In genomic region chr11:111367411-111368284, GRCh38 we compare ENCODE assay signal across 1 cellular context.
TF ChIP-seq lines count a peak whose summit lies in the region.

No MANE protein-coding gene starts in this region.

TF ChIP-seq in GM12878, 131 proteins besides CTCF, POLR2A, EP300 and RAD21 (continued from another document and continues in another):
- TF ChIP-seq SKIL (IDR thresholded peaks at IDR 0.05; ENCODE audit: low read depth, poor library complexity, severe bottlenecking), result peak; percentile 48
- TF ChIP-seq NBN (IDR thresholded peaks at IDR 0.05), result no peak
- TF ChIP-seq CEBPB (IDR thresholded peaks at IDR 0.05; ENCODE audit: borderline replicate concordance in 1 of 2, low read depth in 2 of 2, low read length in 2 of 2), result peak in 1 of 2 experiments; percentile 79; a peak in 1 of 4 replicates
- TF ChIP-seq CREM (IDR thresholded peaks at IDR 0.05; ENCODE audit: low read depth), result peak; percentile 78
- no peak for TF ChIP-seq ZSCAN29 (IDR thresholded peaks at IDR 0.05)
- peak; percentile 51; the same call in 1 of the 2 replicates for TF ChIP-seq TCF7 (IDR thresholded peaks at IDR 0.05; ENCODE audit: borderline replicate concordance)
- peak in 1 of 2 experiments; percentile 29; a peak in 2 of 4 replicates for TF ChIP-seq ETV6 (conservative IDR thresholded peaks at IDR 0.05 in 1 of 2, IDR thresholded peaks at IDR 0.05 in 1 of 2; ENCODE audit: borderline replicate concordance in 1 of 2, low read depth in 1 of 2)
- no peak for TF ChIP-seq NKRF (conservative IDR thresholded peaks at IDR 0.05)
- peak; percentile 15; the same call in 1 of the 2 replicates for TF ChIP-seq BMI1 (IDR thresholded peaks at IDR 0.05; ENCODE audit: borderline replicate concordance)
- TF ChIP-seq ZNF687 (IDR thresholded peaks at IDR 0.05), result peak; percentile 89
- TF ChIP-seq CEBPZ (IDR thresholded peaks at IDR 0.05; ENCODE audit: low read depth, low read length), result no peak
- TF ChIP-seq POU2F2 (IDR thresholded peaks at IDR 0.05; ENCODE audit: borderline replicate concordance, low read depth, low read length), result no peak; the same call in 2 of the 3 replicates
- TF ChIP-seq GABPA (IDR thresholded peaks at IDR 0.05; ENCODE audit: low read depth), result 0 out of 2 replicates have a peak, but pooled peaks have one; percentile 33
- TF ChIP-seq BHLHE40 (IDR thresholded peaks at IDR 0.05; ENCODE audit: borderline replicate concordance in 1 of 2, low read depth in 2 of 2, low read length in 1 of 2), result peak; percentile 53 to 75; a peak in 3 of 4 replicates
- TF ChIP-seq EED (IDR thresholded peaks at IDR 0.05; ENCODE audit: low read depth), result peak; percentile 64
- no peak for TF ChIP-seq KAT2A (conservative IDR thresholded peaks at IDR 0.05; ENCODE audit: control insufficient read depth, low read depth, low read length)
- TF ChIP-seq POLR2AphosphoS5 (IDR thresholded peaks at IDR 0.05; ENCODE audit: low read length), result peak; percentile 62; the same call in 1 of the 2 replicates
- TF ChIP-seq PKNOX1 (IDR thresholded peaks at IDR 0.05), result peak; percentile 31; the same call in 1 of the 2 replicates
- TF ChIP-seq ZBTB40 (IDR thresholded peaks at IDR 0.05; ENCODE audit: borderline replicate concordance), result 0 out of 2 replicates have a peak, but pooled peaks have one; percentile 22
- no peak for TF ChIP-seq E2F4 (IDR thresholded peaks at IDR 0.05; ENCODE audit: low read depth, low read length)
- TF ChIP-seq CREB1 (IDR thresholded peaks at IDR 0.05; ENCODE audit: low read depth), result peak; percentile 49; the same call in 1 of the 2 replicates
- TF ChIP-seq TCF12 (IDR thresholded peaks at IDR 0.05; ENCODE audit: low read depth, low read length), result peak; percentile 94
- TF ChIP-seq FOXM1 (IDR thresholded peaks at IDR 0.05; ENCODE audit: low read depth, low read length), result peak; percentile 96
- TF ChIP-seq CHD2 (IDR thresholded peaks at IDR 0.05; ENCODE audit: borderline replicate concordance, low read depth, low read length), result 0 out of 2 replicates have a peak, but pooled peaks have one; percentile 27
- TF ChIP-seq YBX1 (IDR thresholded peaks at IDR 0.05), result no peak
- no peak; the same call in 1 of the 2 replicates for TF ChIP-seq MAX (IDR thresholded peaks at IDR 0.05; ENCODE audit: low read depth, low read length)
- peak; percentile 90 for TF ChIP-seq CBX5 (IDR thresholded peaks at IDR 0.05; ENCODE audit: low read depth)
- no peak for TF ChIP-seq SP1 (IDR thresholded peaks at IDR 0.05; ENCODE audit: low read depth, low read length)
- TF ChIP-seq JUNB (IDR thresholded peaks at IDR 0.05), result peak; percentile 75
- TF ChIP-seq PBX3 (IDR thresholded peaks at IDR 0.05; ENCODE audit: insufficient replicate concordance, low read depth, low read length), result no peak
- TF ChIP-seq MYC (IDR thresholded peaks at IDR 0.05; ENCODE audit: insufficient read depth, insufficient read length, insufficient replicate concordance, low read length, severe bottlenecking), result no peak
- TF ChIP-seq RCOR1 (conservative IDR thresholded peaks at IDR 0.05; ENCODE audit: low read depth, low read length), result no peak
- TF ChIP-seq CHD1 (IDR thresholded peaks at IDR 0.05; ENCODE audit: low read depth, low read length), result peak; percentile 81; the same call in 1 of the 2 replicates
- no peak for TF ChIP-seq SIX5 (IDR thresholded peaks at IDR 0.05; ENCODE audit: low read depth, low read length, severe bottlenecking)
- TF ChIP-seq IRF3 (IDR thresholded peaks at IDR 0.05), result no peak
